In the genomic region with DNA sequence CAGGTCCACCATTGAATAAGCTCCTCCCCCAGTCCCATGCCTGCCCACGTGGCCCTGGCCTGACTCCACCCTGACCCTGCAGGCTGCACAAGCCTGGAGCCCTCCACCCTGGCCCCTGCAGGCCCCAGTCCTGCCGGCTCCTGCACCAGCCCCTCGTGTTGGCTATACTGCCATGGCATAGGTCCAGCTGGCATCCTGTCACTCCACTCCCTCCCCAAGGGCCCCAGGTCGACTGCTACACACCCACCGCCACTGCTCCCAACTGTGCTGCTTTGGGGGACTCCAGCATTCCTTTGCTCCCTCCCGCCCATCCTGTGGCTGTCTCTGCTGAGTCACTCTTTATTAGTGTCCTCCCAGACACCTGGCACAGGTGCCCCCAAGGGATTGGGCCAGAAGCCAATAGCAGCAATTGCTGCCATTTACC, we compare ENCODE assay signal across 15 cellular contexts. TPM values are rescaled to one million over a fixed set of nuclear protein-coding genes. Genes with fewer than 3 reads are reported as not detected.
A peak's percentile ranks its signal among the peaks of the same experiment; 100 is the strongest.
DNase-seq lines count a peak whose midpoint lies in the region; ATAC-seq and TF ChIP-seq lines count a peak whose summit lies in the region.
"Had no signal": no experiment of that assay in that cellular context is flagged by ENCODE, and none has a peak within 500 bp of the region (broad histone marks: within the 10 kb centered on the region; RNA-seq: fewer than 3 reads in every experiment).

No MANE protein-coding gene starts in this region.

- H3K27ac ChIP-seq in suprapubic skin (no peak overlapping the region), testis (no peak overlapping the region)
- H3K27ac ChIP-seq: BLaER1, left ventricle myocardium inferior, SJCRH30 had no signal

- H3K36me3 ChIP-seq in suprapubic skin (no peaks in the 10 kb centered on the region), testis (ENCODE audit: low read depth, missing control alignments) (no peaks in the 10 kb centered on the region)
- H3K36me3 ChIP-seq: BLaER1, left ventricle myocardium inferior, SJCRH30 had no signal

- intact Hi-C loops in testis (cut with DNase I; ENCODE audit: low total_unique reads), result no loop called here

- H3K9me3 ChIP-seq in suprapubic skin, result no peaks in the 10 kb centered on the region
- H3K9me3 ChIP-seq in testis, result no peaks in the 10 kb centered on the region
- H3K9me3 ChIP-seq: BLaER1, left ventricle myocardium inferior, SJCRH30 had no signal

- H3K4me1 ChIP-seq in suprapubic skin, result peaks cover 17% of the 10 kb centered on the region
- peaks cover 6% of the 10 kb centered on the region for H3K4me1 ChIP-seq in testis
- H3K4me1 ChIP-seq: SJCRH30 had no signal

- no peak overlapping the region for H3K4me3 ChIP-seq in suprapubic skin
- H3K4me3 ChIP-seq in testis, result no peak overlapping the region
- H3K4me3 ChIP-seq: BLaER1, left ventricle myocardium inferior, SJCRH30 had no signal

- TF ChIP-seq POLR2A in suprapubic skin (IDR thresholded peaks at IDR 0.05) (no peak), testis (IDR thresholded peaks at IDR 0.05) (no peak)

- H3K27me3 ChIP-seq in suprapubic skin, result no peaks in the 10 kb centered on the region
- H3K27me3 ChIP-seq in testis, result no peaks in the 10 kb centered on the region
- H3K27me3 ChIP-seq: BLaER1, SJCRH30 had no signal

- TF ChIP-seq CTCF in suprapubic skin (IDR thresholded peaks at IDR 0.05) (no peak), testis (IDR thresholded peaks at IDR 0.05) (no peak)

- no peak for TF ChIP-seq EP300 in suprapubic skin (IDR thresholded peaks at IDR 0.05)

- WGBS in suprapubic skin, result 38% methylated on average over 5 of the region's 6 CpGs
- 61 to 65% methylated on average over 3 to 6 of the region's 6 CpGs for WGBS in testis, 2 donors

- ATAC-seq in esophagus mucosa, result peak; percentile 15
- no peak for ATAC-seq in HG02763 (IDR thresholded peaks at IDR 0.05; ENCODE audit: unreplicated experiment)

- peak; percentile 23 for DNase-seq in HPDE6-E6E7 (ENCODE audit: extremely low spot score)
- peak; percentile 10 for DNase-seq in NCI-H2171 treated with DMSO at 0.1 percent for 48 hours (lab: John Stamatoyannopoulos, UW)
- DNase-seq in suprapubic skin (ENCODE audit: low spot score in 2 of 2), result peak; percentile 64 to 74
- no peak for DNase-seq in testis
- DNase-seq in stimulated activated CD4-positive, alpha-beta T cell treated with anti-CD3 and anti-CD28 coated beads, Interleukin-4, amount 100 ng/mL, for 4 hours, result no peak
- DNase-seq: activated CD4-positive, CD25-positive, alpha-beta regulatory T cell; DND-41; left ventricle myocardium inferior; NCI-H1417 treated with DMSO at 0.1 percent for 48 hours; SJCRH30; stimulated activated CD4-positive, alpha-beta T cell treated with anti-CD3 and anti-CD28 coated beads, Interleukin-2, amount 100 ng/mL, for 48 hours had no signal

RNA-seq across cellular contexts. Expression of a gene that starts 32.4 kb away (rescaled TPM):
- total RNA-seq in esophagus mucosa (3.9 TPM), suprapubic skin (10 to 100 TPM in 3 of 4 donors, 1 to 10 TPM in 1; 9.6 to 26.6 (median 18.2) TPM), testis (10 to 100 TPM; 28.4 to 34.6 TPM)
- polyA plus RNA-seq in testis (ENCODE audit: insufficient read depth, low read depth, low replicate concordance), result 20.9 TPM
- total RNA-seq: activated CD8-positive, alpha-beta memory T cell treated with anti-CD3 and anti-CD28 coated beads for 36 hours had no signal

Comparison
In these comparisons a context has a peak if more than half of its experiments do, and no peak if none do; other contexts are left out.
1. DNase-seq: peak in HPDE6-E6E7 (single experiment), NCI-H2171 treated with DMSO at 0.1 percent for 48 hours (single experiment) and suprapubic skin (2 of 2); none in testis (single experiment) and stimulated activated CD4-positive, alpha-beta T cell treated with anti-CD3 and anti-CD28 coated beads, Interleukin-4, amount 100 ng/mL, for 4 hours (0 of 2).